Comparison of ENCODE assay signal across 1 cellular context in genomic region chr1:1407957-1408318, GRCh38.
TF ChIP-seq lines count a peak whose summit lies in the region.

No MANE protein-coding gene starts in this region.

TF ChIP-seq in IMR-90, 13 proteins besides CTCF, POLR2A, EP300 and RAD21:
- no peak for TF ChIP-seq NFE2L2 (IDR thresholded peaks at IDR 0.05; ENCODE audit: low read depth, low read length)
- TF ChIP-seq, protein P1, sequence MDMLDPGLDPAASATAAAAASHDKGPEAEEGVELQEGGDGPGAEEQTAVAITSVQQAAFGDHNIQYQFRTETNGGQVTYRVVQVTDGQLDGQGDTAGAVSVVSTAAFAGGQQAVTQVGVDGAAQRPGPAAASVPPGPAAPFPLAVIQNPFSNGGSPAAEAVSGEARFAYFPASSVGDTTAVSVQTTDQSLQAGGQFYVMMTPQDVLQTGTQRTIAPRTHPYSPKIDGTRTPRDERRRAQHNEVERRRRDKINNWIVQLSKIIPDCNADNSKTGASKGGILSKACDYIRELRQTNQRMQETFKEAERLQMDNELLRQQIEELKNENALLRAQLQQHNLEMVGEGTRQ (IDR thresholded peaks at IDR 0.05; ENCODE audit: low read depth, low read length): no peak
- no peak for TF ChIP-seq MXI1 (IDR thresholded peaks at IDR 0.05; ENCODE audit: borderline replicate concordance, low read depth, low read length)
- TF ChIP-seq, protein P2, sequence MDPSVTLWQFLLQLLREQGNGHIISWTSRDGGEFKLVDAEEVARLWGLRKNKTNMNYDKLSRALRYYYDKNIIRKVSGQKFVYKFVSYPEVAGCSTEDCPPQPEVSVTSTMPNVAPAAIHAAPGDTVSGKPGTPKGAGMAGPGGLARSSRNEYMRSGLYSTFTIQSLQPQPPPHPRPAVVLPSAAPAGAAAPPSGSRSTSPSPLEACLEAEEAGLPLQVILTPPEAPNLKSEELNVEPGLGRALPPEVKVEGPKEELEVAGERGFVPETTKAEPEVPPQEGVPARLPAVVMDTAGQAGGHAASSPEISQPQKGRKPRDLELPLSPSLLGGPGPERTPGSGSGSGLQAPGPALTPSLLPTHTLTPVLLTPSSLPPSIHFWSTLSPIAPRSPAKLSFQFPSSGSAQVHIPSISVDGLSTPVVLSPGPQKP (IDR thresholded peaks at IDR 0.05; ENCODE audit: borderline replicate concordance, low read depth, low read length): no peak
- TF ChIP-seq RCOR1 (IDR thresholded peaks at IDR 0.05; ENCODE audit: insufficient replicate concordance, low read length): no peak
- no peak for TF ChIP-seq BHLHE40 (IDR thresholded peaks at IDR 0.05; ENCODE audit: low read depth, low read length)
- TF ChIP-seq FOS (IDR thresholded peaks at IDR 0.05; ENCODE audit: low read depth, low read length): no peak
- no peak for TF ChIP-seq CEBPB (IDR thresholded peaks at IDR 0.05; ENCODE audit: low read depth, low read length)
- no peak for TF ChIP-seq RFX5 (IDR thresholded peaks at IDR 0.05; ENCODE audit: low read depth, low read length)
- no peak for TF ChIP-seq MAFK (IDR thresholded peaks at IDR 0.05; ENCODE audit: low read depth, low read length)
- TF ChIP-seq MAZ (IDR thresholded peaks at IDR 0.05; ENCODE audit: borderline replicate concordance, low read depth, low read length): no peak
- no peak for TF ChIP-seq CHD1 (IDR thresholded peaks at IDR 0.05; ENCODE audit: low read depth, low read length)
- TF ChIP-seq SMC3 (IDR thresholded peaks at IDR 0.05; ENCODE audit: low read depth, low read length): no peak
